In the genomic region with DNA sequence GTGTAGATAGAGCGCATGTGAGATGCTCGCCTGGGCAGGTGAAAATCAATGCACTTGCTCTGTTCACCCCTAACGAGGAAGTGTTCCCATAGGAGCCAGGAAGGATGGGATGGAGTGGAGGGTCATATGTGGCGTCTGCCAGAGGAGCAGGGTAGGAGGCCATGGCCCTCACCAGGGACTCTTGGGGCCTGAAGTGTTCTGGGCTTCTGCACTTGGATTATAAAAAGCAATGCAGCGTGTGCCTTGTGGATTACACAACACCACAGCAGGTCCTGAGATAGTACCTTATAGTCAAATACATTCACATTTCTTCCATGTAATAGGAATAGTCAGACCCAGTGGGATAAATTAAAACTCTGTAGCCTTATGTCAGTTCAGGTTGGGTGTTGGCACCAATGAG, we compare ENCODE assay signal across 12 cellular contexts.
"Had no signal": no experiment of that assay in that cellular context is flagged by ENCODE, and none has a peak within 500 bp of the region (broad histone marks: within the 10 kb centered on the region; RNA-seq: fewer than 3 reads in every experiment).

No MANE protein-coding gene starts in this region.

- H3K4me3 ChIP-seq: body of pancreas, hepatocyte, right atrium auricular region, skin epidermis, transverse colon had no signal

- H3K36me3 ChIP-seq: neutrophil, right atrium auricular region, transverse colon had no signal

- H3K27me3 Mint-ChIP-seq: effector memory CD8-positive, alpha-beta T cell had no signal

- DNase-seq: activated CD4-positive, alpha-beta T cell treated with anti-CD3 and anti-CD28 coated beads, Interleukin-2, amount 50 U/mL, for 4 hours; activated gamma-delta T cell treated with Interleukin-2 at 50 U/mL for 16 hours; activated T-cell treated with anti-CD3 and anti-CD28 coated beads, Interleukin-2, amount 50 U/mL, for 4 hours; body of pancreas; central memory CD4-positive, alpha-beta T cell; effector memory CD8-positive, alpha-beta T cell; substantia nigra; transverse colon had no signal

- H3K4me3 Mint-ChIP-seq: activated T-cell treated with anti-CD3 and anti-CD28 coated beads, Interleukin-2, amount 50 U/mL, for 4 hours; effector memory CD8-positive, alpha-beta T cell had no signal

- H3K27ac ChIP-seq: body of pancreas, hepatocyte, neutrophil, right atrium auricular region, skin epidermis, transverse colon had no signal

- H3K9me3 Mint-ChIP-seq: activated T-cell treated with anti-CD3 and anti-CD28 coated beads, Interleukin-2, amount 50 U/mL, for 4 hours; effector memory CD8-positive, alpha-beta T cell had no signal

- H2AFZ ChIP-seq: hepatocyte had no signal

- H3K27me3 ChIP-seq: body of pancreas, hepatocyte, neutrophil, right atrium auricular region, transverse colon had no signal

- H3K4me1 ChIP-seq: body of pancreas had no signal

- H3K9me3 ChIP-seq: body of pancreas, neutrophil, right atrium auricular region, transverse colon had no signal

- H3K4me2 ChIP-seq: hepatocyte had no signal

- H3K79me2 ChIP-seq: hepatocyte had no signal

- ATAC-seq: activated T-cell treated with anti-CD3 and anti-CD28 coated beads, Interleukin-2, amount 50 U/mL, for 4 hours; body of pancreas; effector memory CD8-positive, alpha-beta T cell had no signal
